Comparison of ENCODE assay signal across 1 cellular context in genomic region chr14:76780360-76780759, GRCh38.
TF ChIP-seq lines count a peak whose summit lies in the region.

No MANE protein-coding gene starts in this region.

TF ChIP-seq in SK-N-SH treated with all-trans-retinoic acid at 6 μM for 48 hours, 23 proteins besides CTCF, POLR2A, EP300 and RAD21 (continued from another document):
- TF ChIP-seq TSHZ2 (CRISPR knock-in tag; IDR thresholded peaks at IDR 0.05) (no peak), ZC3H10 (CRISPR knock-in tag; IDR thresholded peaks at IDR 0.05) (no peak), ZFP30 (CRISPR knock-in tag; IDR thresholded peaks at IDR 0.05) (no peak), PPARA (CRISPR knock-in tag; IDR thresholded peaks at IDR 0.05; ENCODE audit: borderline replicate concordance) (no peak), CREB5 (CRISPR knock-in tag; IDR thresholded peaks at IDR 0.05; ENCODE audit: low read depth) (no peak), ZNF70 (CRISPR knock-in tag; IDR thresholded peaks at IDR 0.05) (no peak), CSDC2 (CRISPR knock-in tag; IDR thresholded peaks at IDR 0.05) (no peak), POU6F1 (CRISPR knock-in tag; IDR thresholded peaks at IDR 0.05; ENCODE audit: borderline replicate concordance, low read depth) (no peak)
TF ChIP-seq in SK-N-SH treated with all-trans-retinoic acid at 6 μM for 48 hours: peak in this region for 0.
